ENCODE assay signal across 1 cellular context in genomic region chr6:5003604-5004372, GRCh38.
TF ChIP-seq lines count a peak whose summit lies in the region.

A gene with protein sequence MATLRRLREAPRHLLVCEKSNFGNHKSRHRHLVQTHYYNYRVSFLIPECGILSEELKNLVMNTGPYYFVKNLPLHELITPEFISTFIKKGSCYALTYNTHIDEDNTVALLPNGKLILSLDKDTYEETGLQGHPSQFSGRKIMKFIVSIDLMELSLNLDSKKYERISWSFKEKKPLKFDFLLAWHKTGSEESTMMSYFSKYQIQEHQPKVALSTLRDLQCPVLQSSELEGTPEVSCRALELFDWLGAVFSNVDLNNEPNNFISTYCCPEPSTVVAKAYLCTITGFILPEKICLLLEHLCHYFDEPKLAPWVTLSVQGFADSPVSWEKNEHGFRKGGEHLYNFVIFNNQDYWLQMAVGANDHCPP (minus strand): TSS chr6:5004037. CDS start chr6:5004002, 35 bp downstream.

TF ChIP-seq in K562, 482 proteins besides CTCF, POLR2A, EP300 and RAD21 (continued from another document and continues in another):
- TF ChIP-seq NCOA6 (IDR thresholded peaks at IDR 0.05), result no peak
- TF ChIP-seq PCBP1 (IDR thresholded peaks at IDR 0.05; ENCODE audit: low read depth, low read length, poor library complexity, severe bottlenecking), result peak; percentile 83
- TF ChIP-seq, protein P1, sequence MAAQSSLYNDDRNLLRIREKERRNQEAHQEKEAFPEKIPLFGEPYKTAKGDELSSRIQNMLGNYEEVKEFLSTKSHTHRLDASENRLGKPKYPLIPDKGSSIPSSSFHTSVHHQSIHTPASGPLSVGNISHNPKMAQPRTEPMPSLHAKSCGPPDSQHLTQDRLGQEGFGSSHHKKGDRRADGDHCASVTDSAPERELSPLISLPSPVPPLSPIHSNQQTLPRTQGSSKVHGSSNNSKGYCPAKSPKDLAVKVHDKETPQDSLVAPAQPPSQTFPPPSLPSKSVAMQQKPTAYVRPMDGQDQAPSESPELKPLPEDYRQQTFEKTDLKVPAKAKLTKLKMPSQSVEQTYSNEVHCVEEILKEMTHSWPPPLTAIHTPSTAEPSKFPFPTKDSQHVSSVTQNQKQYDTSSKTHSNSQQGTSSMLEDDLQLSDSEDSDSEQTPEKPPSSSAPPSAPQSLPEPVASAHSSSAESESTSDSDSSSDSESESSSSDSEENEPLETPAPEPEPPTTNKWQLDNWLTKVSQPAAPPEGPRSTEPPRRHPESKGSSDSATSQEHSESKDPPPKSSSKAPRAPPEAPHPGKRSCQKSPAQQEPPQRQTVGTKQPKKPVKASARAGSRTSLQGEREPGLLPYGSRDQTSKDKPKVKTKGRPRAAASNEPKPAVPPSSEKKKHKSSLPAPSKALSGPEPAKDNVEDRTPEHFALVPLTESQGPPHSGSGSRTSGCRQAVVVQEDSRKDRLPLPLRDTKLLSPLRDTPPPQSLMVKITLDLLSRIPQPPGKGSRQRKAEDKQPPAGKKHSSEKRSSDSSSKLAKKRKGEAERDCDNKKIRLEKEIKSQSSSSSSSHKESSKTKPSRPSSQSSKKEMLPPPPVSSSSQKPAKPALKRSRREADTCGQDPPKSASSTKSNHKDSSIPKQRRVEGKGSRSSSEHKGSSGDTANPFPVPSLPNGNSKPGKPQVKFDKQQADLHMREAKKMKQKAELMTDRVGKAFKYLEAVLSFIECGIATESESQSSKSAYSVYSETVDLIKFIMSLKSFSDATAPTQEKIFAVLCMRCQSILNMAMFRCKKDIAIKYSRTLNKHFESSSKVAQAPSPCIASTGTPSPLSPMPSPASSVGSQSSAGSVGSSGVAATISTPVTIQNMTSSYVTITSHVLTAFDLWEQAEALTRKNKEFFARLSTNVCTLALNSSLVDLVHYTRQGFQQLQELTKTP (IDR thresholded peaks at IDR 0.05; ENCODE audit: low read depth in 1 of 2, partially characterized antibody in 2 of 2), result peak; percentile 38 to 98
- TF ChIP-seq DMBX1 (CRISPR knock-in tag; IDR thresholded peaks at IDR 0.05; ENCODE audit: borderline replicate concordance), result peak; percentile 56
- no peak for TF ChIP-seq SNIP1 (IDR thresholded peaks at IDR 0.05; ENCODE audit: low read depth)
- no peak for TF ChIP-seq ZNF699 (CRISPR knock-in tag; IDR thresholded peaks at IDR 0.05; ENCODE audit: insufficient replicate concordance)
- no peak for TF ChIP-seq NFYB (IDR thresholded peaks at IDR 0.05; ENCODE audit: extremely low read depth, insufficient read length)
- TF ChIP-seq RBM34 (IDR thresholded peaks at IDR 0.05; ENCODE audit: borderline replicate concordance, insufficient read depth, low read length), result no peak
- no peak for TF ChIP-seq NEUROD1 (IDR thresholded peaks at IDR 0.05; ENCODE audit: borderline replicate concordance, low read depth, low read length, partially characterized antibody)
- TF ChIP-seq ZBED1 (IDR thresholded peaks at IDR 0.05), result 0 out of 2 replicates have a peak, but pooled peaks have one; percentile 67
- peak; percentile 88 for TF ChIP-seq RBBP5 (IDR thresholded peaks at IDR 0.05; ENCODE audit: borderline replicate concordance, insufficient read depth, low read length, poor library complexity, severe bottlenecking)
- no peak for TF ChIP-seq ZNF696 (CRISPR knock-in tag; conservative IDR thresholded peaks at IDR 0.05)
- no peak for TF ChIP-seq THRAP3 (IDR thresholded peaks at IDR 0.05; ENCODE audit: borderline replicate concordance)
- TF ChIP-seq BCL6 (CRISPR knock-in tag; IDR thresholded peaks at IDR 0.05), result no peak
- no peak for TF ChIP-seq RBM39 (optimal IDR thresholded peaks at IDR 0.05; ENCODE audit: low read depth, low read length)
- no peak for TF ChIP-seq ZNF121 (CRISPR knock-in tag; conservative IDR thresholded peaks at IDR 0.05)
- peak; percentile 44 to 99; a peak in 2 of 4 replicates for TF ChIP-seq HDAC1 (IDR thresholded peaks at IDR 0.05)
- TF ChIP-seq, protein P2, sequence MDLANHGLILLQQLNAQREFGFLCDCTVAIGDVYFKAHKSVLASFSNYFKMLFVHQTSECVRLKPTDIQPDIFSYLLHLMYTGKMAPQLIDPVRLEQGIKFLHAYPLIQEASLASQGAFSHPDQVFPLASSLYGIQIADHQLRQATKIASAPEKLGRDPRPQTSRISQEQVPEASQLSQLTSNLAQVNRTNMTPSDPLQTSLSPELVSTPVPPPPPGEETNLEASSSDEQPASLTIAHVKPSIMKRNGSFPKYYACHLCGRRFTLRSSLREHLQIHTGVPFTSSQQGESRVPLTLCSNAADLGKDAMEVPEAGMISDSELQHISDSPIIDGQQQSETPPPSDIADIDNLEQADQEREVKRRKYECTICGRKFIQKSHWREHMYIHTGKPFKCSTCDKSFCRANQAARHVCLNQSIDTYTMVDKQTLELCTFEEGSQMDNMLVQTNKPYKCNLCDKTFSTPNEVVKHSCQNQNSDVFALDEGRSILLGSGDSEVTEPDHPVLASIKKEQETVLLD (IDR thresholded peaks at IDR 0.05), result no peak
- TF ChIP-seq ESRRA (IDR thresholded peaks at IDR 0.05; ENCODE audit: borderline replicate concordance, low read depth), result no peak
- TF ChIP-seq TCF7 (IDR thresholded peaks at IDR 0.05; ENCODE audit: borderline replicate concordance), result 0 out of 2 replicates have a peak, but pooled peaks have one; percentile 30
- no peak for TF ChIP-seq SLC30A9 (CRISPR knock-in tag; IDR thresholded peaks at IDR 0.05)
- no peak for TF ChIP-seq POLR3G (IDR thresholded peaks at IDR 0.05; ENCODE audit: extremely low read depth, insufficient read length, insufficient replicate concordance)
- TF ChIP-seq ARID1B (IDR thresholded peaks at IDR 0.05), result 0 out of 2 replicates have a peak, but pooled peaks have one; percentile 9
- no peak for TF ChIP-seq SIRT6 (IDR thresholded peaks at IDR 0.05; ENCODE audit: low read depth, low read length)
- no peak for TF ChIP-seq ZBTB26 (CRISPR knock-in tag; IDR thresholded peaks at IDR 0.05)
- no peak for TF ChIP-seq NR2C2 (CRISPR knock-in tag; IDR thresholded peaks at IDR 0.05)
- peak; percentile 50; the same call in 1 of the 2 replicates for TF ChIP-seq NR2C2 (tag; IDR thresholded peaks at IDR 0.05)
- peak; percentile 92 for TF ChIP-seq ZNF197 (CRISPR knock-in tag; IDR thresholded peaks at IDR 0.05; ENCODE audit: low read depth)
- no peak for TF ChIP-seq ZC3H4 (CRISPR knock-in tag; IDR thresholded peaks at IDR 0.05; ENCODE audit: borderline replicate concordance)
- TF ChIP-seq MYNN (IDR thresholded peaks at IDR 0.05), result no peak
- TF ChIP-seq MYNN (CRISPR knock-in tag; IDR thresholded peaks at IDR 0.05), result no peak
- TF ChIP-seq MBD1 (CRISPR knock-in tag; IDR thresholded peaks at IDR 0.05), result no peak
- TF ChIP-seq, protein P3, sequence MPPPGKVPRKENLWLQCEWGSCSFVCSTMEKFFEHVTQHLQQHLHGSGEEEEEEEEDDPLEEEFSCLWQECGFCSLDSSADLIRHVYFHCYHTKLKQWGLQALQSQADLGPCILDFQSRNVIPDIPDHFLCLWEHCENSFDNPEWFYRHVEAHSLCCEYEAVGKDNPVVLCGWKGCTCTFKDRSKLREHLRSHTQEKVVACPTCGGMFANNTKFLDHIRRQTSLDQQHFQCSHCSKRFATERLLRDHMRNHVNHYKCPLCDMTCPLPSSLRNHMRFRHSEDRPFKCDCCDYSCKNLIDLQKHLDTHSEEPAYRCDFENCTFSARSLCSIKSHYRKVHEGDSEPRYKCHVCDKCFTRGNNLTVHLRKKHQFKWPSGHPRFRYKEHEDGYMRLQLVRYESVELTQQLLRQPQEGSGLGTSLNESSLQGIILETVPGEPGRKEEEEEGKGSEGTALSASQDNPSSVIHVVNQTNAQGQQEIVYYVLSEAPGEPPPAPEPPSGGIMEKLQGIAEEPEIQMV (tag; conservative IDR thresholded peaks at IDR 0.05; ENCODE audit: low read depth), result no peak
- TF ChIP-seq, protein P4, sequence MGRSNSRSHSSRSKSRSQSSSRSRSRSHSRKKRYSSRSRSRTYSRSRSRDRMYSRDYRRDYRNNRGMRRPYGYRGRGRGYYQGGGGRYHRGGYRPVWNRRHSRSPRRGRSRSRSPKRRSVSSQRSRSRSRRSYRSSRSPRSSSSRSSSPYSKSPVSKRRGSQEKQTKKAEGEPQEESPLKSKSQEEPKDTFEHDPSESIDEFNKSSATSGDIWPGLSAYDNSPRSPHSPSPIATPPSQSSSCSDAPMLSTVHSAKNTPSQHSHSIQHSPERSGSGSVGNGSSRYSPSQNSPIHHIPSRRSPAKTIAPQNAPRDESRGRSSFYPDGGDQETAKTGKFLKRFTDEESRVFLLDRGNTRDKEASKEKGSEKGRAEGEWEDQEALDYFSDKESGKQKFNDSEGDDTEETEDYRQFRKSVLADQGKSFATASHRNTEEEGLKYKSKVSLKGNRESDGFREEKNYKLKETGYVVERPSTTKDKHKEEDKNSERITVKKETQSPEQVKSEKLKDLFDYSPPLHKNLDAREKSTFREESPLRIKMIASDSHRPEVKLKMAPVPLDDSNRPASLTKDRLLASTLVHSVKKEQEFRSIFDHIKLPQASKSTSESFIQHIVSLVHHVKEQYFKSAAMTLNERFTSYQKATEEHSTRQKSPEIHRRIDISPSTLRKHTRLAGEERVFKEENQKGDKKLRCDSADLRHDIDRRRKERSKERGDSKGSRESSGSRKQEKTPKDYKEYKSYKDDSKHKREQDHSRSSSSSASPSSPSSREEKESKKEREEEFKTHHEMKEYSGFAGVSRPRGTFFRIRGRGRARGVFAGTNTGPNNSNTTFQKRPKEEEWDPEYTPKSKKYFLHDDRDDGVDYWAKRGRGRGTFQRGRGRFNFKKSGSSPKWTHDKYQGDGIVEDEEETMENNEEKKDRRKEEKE (IDR thresholded peaks at IDR 0.05; ENCODE audit: borderline replicate concordance in 1 of 2, control insufficient read depth in 1 of 2, low read depth in 2 of 2, low read length in 1 of 2), result 0 out of 4 replicates have a peak, but pooled peaks of 1 of the 2 experiments have one; percentile 59
- TF ChIP-seq RNF2 (IDR thresholded peaks at IDR 0.05), result peak; percentile 88
- TF ChIP-seq CREB1 (IDR thresholded peaks at IDR 0.05), result peak; percentile 80
- peak; percentile 78 for TF ChIP-seq CREB1 (CRISPR knock-in tag; IDR thresholded peaks at IDR 0.05)
- no peak for TF ChIP-seq ZNF655 (CRISPR knock-in tag; IDR thresholded peaks at IDR 0.05)
- TF ChIP-seq, protein P5, sequence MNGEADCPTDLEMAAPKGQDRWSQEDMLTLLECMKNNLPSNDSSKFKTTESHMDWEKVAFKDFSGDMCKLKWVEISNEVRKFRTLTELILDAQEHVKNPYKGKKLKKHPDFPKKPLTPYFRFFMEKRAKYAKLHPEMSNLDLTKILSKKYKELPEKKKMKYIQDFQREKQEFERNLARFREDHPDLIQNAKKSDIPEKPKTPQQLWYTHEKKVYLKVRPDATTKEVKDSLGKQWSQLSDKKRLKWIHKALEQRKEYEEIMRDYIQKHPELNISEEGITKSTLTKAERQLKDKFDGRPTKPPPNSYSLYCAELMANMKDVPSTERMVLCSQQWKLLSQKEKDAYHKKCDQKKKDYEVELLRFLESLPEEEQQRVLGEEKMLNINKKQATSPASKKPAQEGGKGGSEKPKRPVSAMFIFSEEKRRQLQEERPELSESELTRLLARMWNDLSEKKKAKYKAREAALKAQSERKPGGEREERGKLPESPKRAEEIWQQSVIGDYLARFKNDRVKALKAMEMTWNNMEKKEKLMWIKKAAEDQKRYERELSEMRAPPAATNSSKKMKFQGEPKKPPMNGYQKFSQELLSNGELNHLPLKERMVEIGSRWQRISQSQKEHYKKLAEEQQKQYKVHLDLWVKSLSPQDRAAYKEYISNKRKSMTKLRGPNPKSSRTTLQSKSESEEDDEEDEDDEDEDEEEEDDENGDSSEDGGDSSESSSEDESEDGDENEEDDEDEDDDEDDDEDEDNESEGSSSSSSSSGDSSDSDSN (IDR thresholded peaks at IDR 0.05; ENCODE audit: borderline replicate concordance in 1 of 2, low read depth in 2 of 2, low read length in 2 of 2), result no peak
- no peak for TF ChIP-seq ZNF583 (CRISPR knock-in tag; IDR thresholded peaks at IDR 0.05)
- TF ChIP-seq DNMT1 (IDR thresholded peaks at IDR 0.05), result no peak
- TF ChIP-seq GTF2F1 (IDR thresholded peaks at IDR 0.05; ENCODE audit: low read depth, low read length), result no peak
- no peak for TF ChIP-seq RHOXF2B (CRISPR knock-in tag; conservative IDR thresholded peaks at IDR 0.05)
- TF ChIP-seq SAP30 (IDR thresholded peaks at IDR 0.05; ENCODE audit: borderline replicate concordance, insufficient read depth, low read depth, low read length, poor library complexity, severe bottlenecking), result peak; percentile 98
- peak; percentile 21; the same call in 1 of the 2 replicates for TF ChIP-seq CEBPG (CRISPR knock-in tag; IDR thresholded peaks at IDR 0.05)
- no peak for TF ChIP-seq CEBPG (tag; conservative IDR thresholded peaks at IDR 0.05 in 1 of 2, IDR thresholded peaks at IDR 0.05 in 1 of 2)
- peak; percentile 64; the same call in 1 of the 2 replicates for TF ChIP-seq ETV5 (CRISPR knock-in tag; IDR thresholded peaks at IDR 0.05; ENCODE audit: low read depth)
- TF ChIP-seq ATF7 (IDR thresholded peaks at IDR 0.05), result peak; percentile 65; the same call in 1 of the 2 replicates
- TF ChIP-seq SRSF7 (optimal IDR thresholded peaks at IDR 0.05; ENCODE audit: low read depth, low read length), result no peak
- TF ChIP-seq CXXC5 (CRISPR knock-in tag; IDR thresholded peaks at IDR 0.05), result peak; percentile 94
- TF ChIP-seq ZNF77 (CRISPR knock-in tag; IDR thresholded peaks at IDR 0.05), result no peak
- TF ChIP-seq RAD51 (IDR thresholded peaks at IDR 0.05; ENCODE audit: borderline replicate concordance, low read depth), result peak; percentile 7; the same call in 1 of the 2 replicates
